Comparison of ENCODE assay signal across 8 cellular contexts in genomic region chr12:108568653-108569154, GRCh38. TPM values are rescaled to one million over a fixed set of nuclear protein-coding genes. Genes with fewer than 3 reads are reported as not detected.
A peak's percentile ranks its signal among the peaks of the same experiment; 100 is the strongest.
DNase-seq lines count a peak whose midpoint lies in the region; ATAC-seq, FAIRE-seq and TF ChIP-seq lines count a peak whose summit lies in the region.

No MANE protein-coding gene starts in this region.

- peaks cover 18% of the 10 kb centered on the region for H3K4me1 Mint-ChIP-seq in central memory CD8-positive, alpha-beta T cell

- no peak overlapping the region for H3K4me2 ChIP-seq in HepG2 (ENCODE audit: low read depth, low read length)

- H3K4me3 Mint-ChIP-seq in central memory CD8-positive, alpha-beta T cell, result peak overlapping the region; percentile 54

- H3K4me3 ChIP-seq in MG63 (no peak overlapping the region), HepG2 (replicated peaks in 1 of 3; ENCODE audit: insufficient read depth in 1 of 3, low read depth in 2 of 3, low read length in 3 of 3) (no peak overlapping the region)

- no peak for TF ChIP-seq RAD21 in HepG2 (CRISPR knock-in tag; IDR thresholded peaks at IDR 0.05)

- no peak for TF ChIP-seq POLR2A in HepG2 (IDR thresholded peaks at IDR 0.05; ENCODE audit: insufficient read depth in 1 of 2, low read depth in 2 of 2, low read length in 2 of 2)

- H3K27me3 ChIP-seq in MG63, result no peaks in the 10 kb centered on the region
- no peaks in the 10 kb centered on the region; a peak in 1 of 5 replicates for H3K27me3 ChIP-seq in HepG2 (ENCODE audit: control insufficient read depth in 1 of 2, insufficient read depth in 2 of 2, low read length in 2 of 2)

- no peaks in the 10 kb centered on the region for H3K9me3 Mint-ChIP-seq in central memory CD8-positive, alpha-beta T cell

- peaks cover 58% of the 10 kb centered on the region for H3K36me3 ChIP-seq in MG63
- H3K36me3 ChIP-seq in HepG2 (replicated peaks in 1 of 2; ENCODE audit: control insufficient read depth in 1 of 2, insufficient read depth in 2 of 2, low read length in 2 of 2), result peaks cover 20 to 55% of the 10 kb centered on the region in 2 experiments

- intact Hi-C loops in HepG2 (cut with micrococcal nuclease; ENCODE audit: unreplicated experiment), result no loop called here

- no TSS peak for BruUV-seq in HepG2 (replicated peaks; lab: Mats Ljungman, UMichigan)

- no peak for FAIRE-seq in HepG2 (lab: Jason Lieb, UNC)

- 99% methylated on average over 9 of the region's 9 CpGs for WGBS in HepG2 (ENCODE audit: low lambda C conversion rate)

- POLR2A ChIA-PET in HepG2 (lab: Yijun Ruan, JAX), result no interaction called here

- no peak overlapping the region for H3K9ac ChIP-seq in HepG2 (ENCODE audit: insufficient read depth, low read depth, low read length)

- no peaks in the 10 kb centered on the region for H3K9me3 ChIP-seq in MG63
- H3K9me3 ChIP-seq in HepG2 (ENCODE audit: low read length), result no peaks in the 10 kb centered on the region

- H3K4me1 ChIP-seq in HepG2 (ENCODE audit: insufficient read depth, low read length), result peaks cover 5% of the 10 kb centered on the region

- peak; percentile 65 for DNase-seq in T follicular helper cell (ENCODE audit: low read depth)
- peak; percentile 38 to 61 for DNase-seq in central memory CD8-positive, alpha-beta T cell (ENCODE audit: low spot score in 2 of 2)
- DNase-seq in stimulated activated CD8-positive, alpha-beta memory T cell treated with anti-CD3 and anti-CD28 coated beads, Interleukin-4, amount 100 ng/mL, for 24 hours (ENCODE audit: low read depth), result peak; percentile 38
- DNase-seq in mucosa of gallbladder (ENCODE audit: low spot score), result no peak
- no peak for DNase-seq in MG63
- DNase-seq in HepG2 (ENCODE audit: low spot score), result no peak

- H4K20me1 ChIP-seq in HepG2 (ENCODE audit: insufficient read depth, low read length), result no peaks in the 10 kb centered on the region; the same call in 1 of the 2 replicates

- H3K27ac ChIP-seq in HepG2 (ENCODE audit: extremely low read length, insufficient read depth, low read length), result no peak overlapping the region

- CTCF ChIA-PET in HepG2 (lab: Yijun Ruan, JAX; ENCODE audit: low intra/inter-chr PET ratio, low total read pairs), result no interaction called here

- peaks cover 47% of the 10 kb centered on the region for H3K36me3 Mint-ChIP-seq in central memory CD8-positive, alpha-beta T cell (ENCODE audit: insufficient read depth)

- H3K27ac Mint-ChIP-seq in central memory CD8-positive, alpha-beta T cell (ENCODE audit: low read depth), result peak overlapping the region; percentile 88

- no peak for TF ChIP-seq EP300 in HepG2 (IDR thresholded peaks at IDR 0.05; ENCODE audit: low read depth in 2 of 2, low read length in 2 of 2)
- TF ChIP-seq EP300 in HepG2 (CRISPR knock-in tag; IDR thresholded peaks at IDR 0.05; ENCODE audit: borderline replicate concordance), result no peak

- TF ChIP-seq CTCF in HepG2 (CRISPR knock-in tag; IDR thresholded peaks at IDR 0.05), result no peak

- in situ Hi-C loops in HepG2 (cut with HindIII; ENCODE audit: extremely low pct_ligation_motif_present, low pct_unique_long_range_greater_than_20kb), result loop anchor here (5.0 to 10.0 kb wide), 2 partner anchors 49 to 236 kb away; no protein-coding TSS in a partner anchor

- no peaks in the 10 kb centered on the region for H3K27me3 Mint-ChIP-seq in central memory CD8-positive, alpha-beta T cell

- H3K79me2 ChIP-seq in HepG2 (ENCODE audit: insufficient read depth, low read length), result peaks cover 6% of the 10 kb centered on the region

- H2AFZ ChIP-seq in HepG2 (ENCODE audit: low read length), result no peak overlapping the region

- peak; percentile 75 for ATAC-seq in GM18867 (IDR thresholded peaks at IDR 0.05; ENCODE audit: unreplicated experiment)
- ATAC-seq in HG02973 (IDR thresholded peaks at IDR 0.05; ENCODE audit: unreplicated experiment), result peak; percentile 65
- peak; percentile 95 for ATAC-seq in central memory CD8-positive, alpha-beta T cell (replicated peaks; ENCODE audit: extremely low read depth, poor library complexity, severe bottlenecking)
- ATAC-seq in HepG2, result no peak

RNA-seq across cellular contexts. Expression of gene ISCU, which starts 6.3 kb away (rescaled TPM):
- total RNA-seq in mucosa of gallbladder (129 TPM), HepG2 (2016; rRNA removed; fragmentation: Illumina TruSeq; extraction: Trizol) (107 and 131 TPM in 2 replicates)
- total RNA-seq in MG63 (2014; rRNA removed; shearing (Covaris generic); ENCODE audit: low replicate concordance), result 130 and 156 TPM in 2 replicates
- 132 and 143 TPM in 2 replicates for total RNA-seq in HepG2 (2016; cell fraction: cytosol; rRNA removed; fragmentation: Illumina TruSeq; extraction: Trizol; ENCODE audit: low read depth)
- 110 and 134 TPM in 2 replicates for total RNA-seq in HepG2 (2016; cell fraction: insoluble cytoplasmic fraction; rRNA removed; fragmentation: Illumina TruSeq; extraction: Trizol)
- total RNA-seq in HepG2 (2016; cell fraction: membrane; rRNA removed; fragmentation: Illumina TruSeq; extraction: Trizol), result 177 and 190 TPM in 2 replicates
- 57.1 and 61.7 TPM in 2 replicates for total RNA-seq in HepG2 (2016; cell fraction: nucleus; rRNA removed; fragmentation: Illumina TruSeq; extraction: Trizol)
- 85.9 and 94.4 TPM in 2 replicates for polyA plus RNA-seq in HepG2 (2011; rRNA removed)
- 52.6 and 73.1 TPM in 2 replicates for polyA plus RNA-seq in HepG2 (2011; cell fraction: cytosol; rRNA removed)
- 109 and 121 TPM in 2 replicates for polyA plus RNA-seq in HepG2 (2011; cell fraction: nucleus; rRNA removed)
- polyA plus RNA-seq in HepG2 (2012), result 68.8 and 75.6 TPM in 2 replicates
- polyA plus RNA-seq in HepG2 (2016; cell fraction: cytosol; fragmentation: Illumina TruSeq; extraction: Trizol; ENCODE audit: low read depth), result 179 and 208 TPM in 2 replicates
- 160 and 163 TPM in 2 replicates for polyA plus RNA-seq in HepG2 (2016; cell fraction: insoluble cytoplasmic fraction; fragmentation: Illumina TruSeq; extraction: Trizol; ENCODE audit: low read depth)
- polyA plus RNA-seq in HepG2 (2016; cell fraction: membrane; fragmentation: Illumina TruSeq; extraction: Trizol; ENCODE audit: low read depth), result 188 and 198 TPM in 2 replicates
- 121 and 125 TPM in 2 replicates for polyA plus RNA-seq in HepG2 (2016; cell fraction: nucleus; fragmentation: Illumina TruSeq; extraction: Trizol; ENCODE audit: insufficient read depth, low read depth)
- 27.0 and 56.6 TPM in 2 replicates for polyA minus RNA-seq in HepG2 (2011; rRNA and poly(A)+ RNA removed; ENCODE audit: low replicate concordance)
- polyA minus RNA-seq in HepG2 (2011; cell fraction: cytosol; rRNA and poly(A)+ RNA removed), result 22.4 and 23.6 TPM in 2 replicates
- 41.3 and 43.5 TPM in 2 replicates for polyA minus RNA-seq in HepG2 (2011; cell fraction: nucleus; rRNA and poly(A)+ RNA removed)

RNA-seq across cellular contexts. Expression of gene SART3, which starts 7.7 kb away (rescaled TPM):
- total RNA-seq in mucosa of gallbladder, result 42.3 TPM
- 27.6 and 62.9 TPM in 2 replicates for total RNA-seq in MG63 (2014; rRNA removed; shearing (Covaris generic); ENCODE audit: low replicate concordance)
- 60.7 and 69.9 TPM in 2 replicates for total RNA-seq in HepG2 (2016; rRNA removed; fragmentation: Illumina TruSeq; extraction: Trizol)
- total RNA-seq in HepG2 (2016; cell fraction: cytosol; rRNA removed; fragmentation: Illumina TruSeq; extraction: Trizol; ENCODE audit: low read depth), result 21.9 and 27.2 TPM in 2 replicates
- 55.9 and 75.2 TPM in 2 replicates for total RNA-seq in HepG2 (2016; cell fraction: insoluble cytoplasmic fraction; rRNA removed; fragmentation: Illumina TruSeq; extraction: Trizol)
- 19.7 and 22.5 TPM in 2 replicates for total RNA-seq in HepG2 (2016; cell fraction: membrane; rRNA removed; fragmentation: Illumina TruSeq; extraction: Trizol)
- total RNA-seq in HepG2 (2016; cell fraction: nucleus; rRNA removed; fragmentation: Illumina TruSeq; extraction: Trizol), result 77.0 and 82.1 TPM in 2 replicates
- polyA plus RNA-seq in HepG2 (2011; rRNA removed), result 15.3 and 16.1 TPM in 2 replicates
- 8.3 and 9.4 TPM in 2 replicates for polyA plus RNA-seq in HepG2 (2011; cell fraction: cytosol; rRNA removed)
- 27.3 and 39.2 TPM in 2 replicates for polyA plus RNA-seq in HepG2 (2011; cell fraction: nucleus; rRNA removed)
- polyA plus RNA-seq in HepG2 (2012), result 26.6 and 31.2 TPM in 2 replicates
- 2.3 and 2.5 TPM in 2 replicates for polyA plus RNA-seq in HepG2 (2016; cell fraction: cytosol; fragmentation: Illumina TruSeq; extraction: Trizol; ENCODE audit: low read depth)
- 35.5 and 40.7 TPM in 2 replicates for polyA plus RNA-seq in HepG2 (2016; cell fraction: insoluble cytoplasmic fraction; fragmentation: Illumina TruSeq; extraction: Trizol; ENCODE audit: low read depth)
- polyA plus RNA-seq in HepG2 (2016; cell fraction: membrane; fragmentation: Illumina TruSeq; extraction: Trizol; ENCODE audit: low read depth), result 5.1 and 6.5 TPM in 2 replicates
- 53.6 and 61.3 TPM in 2 replicates for polyA plus RNA-seq in HepG2 (2016; cell fraction: nucleus; fragmentation: Illumina TruSeq; extraction: Trizol; ENCODE audit: insufficient read depth, low read depth)
- 27.4 and 45.1 TPM in 2 replicates for polyA minus RNA-seq in HepG2 (2011; rRNA and poly(A)+ RNA removed; ENCODE audit: low replicate concordance)
- 11.9 and 15.4 TPM in 2 replicates for polyA minus RNA-seq in HepG2 (2011; cell fraction: cytosol; rRNA and poly(A)+ RNA removed)
- polyA minus RNA-seq in HepG2 (2011; cell fraction: nucleus; rRNA and poly(A)+ RNA removed), result 155 and 179 TPM in 2 replicates

RNA-seq across cellular contexts. Expression of gene TMEM119, which starts 29.2 kb away (rescaled TPM):
- 10.6 TPM for total RNA-seq in mucosa of gallbladder
- 24.2 and 31.2 TPM in 2 replicates for total RNA-seq in MG63 (2014; rRNA removed; shearing (Covaris generic); ENCODE audit: low replicate concordance)
- not detected in 2 replicates for total RNA-seq in HepG2 (2016; rRNA removed; fragmentation: Illumina TruSeq; extraction: Trizol)
- not detected in 2 replicates for total RNA-seq in HepG2 (2016; cell fraction: cytosol; rRNA removed; fragmentation: Illumina TruSeq; extraction: Trizol; ENCODE audit: low read depth)
- total RNA-seq in HepG2 (2016; cell fraction: insoluble cytoplasmic fraction; rRNA removed; fragmentation: Illumina TruSeq; extraction: Trizol), result not detected in 2 replicates
- total RNA-seq in HepG2 (2016; cell fraction: membrane; rRNA removed; fragmentation: Illumina TruSeq; extraction: Trizol), result not detected in 2 replicates
- total RNA-seq in HepG2 (2016; cell fraction: nucleus; rRNA removed; fragmentation: Illumina TruSeq; extraction: Trizol), result not detected in 2 replicates
- not detected in 2 replicates for polyA plus RNA-seq in HepG2 (2011; rRNA removed)
- polyA plus RNA-seq in HepG2 (2011; cell fraction: cytosol; rRNA removed), result not detected in 2 replicates
- not detected in 2 replicates for polyA plus RNA-seq in HepG2 (2011; cell fraction: nucleus; rRNA removed)
- polyA plus RNA-seq in HepG2 (2012), result not detected in 2 replicates
- polyA plus RNA-seq in HepG2 (2016; cell fraction: cytosol; fragmentation: Illumina TruSeq; extraction: Trizol; ENCODE audit: low read depth), result not detected in 2 replicates
- not detected in 2 replicates for polyA plus RNA-seq in HepG2 (2016; cell fraction: insoluble cytoplasmic fraction; fragmentation: Illumina TruSeq; extraction: Trizol; ENCODE audit: low read depth)
- polyA plus RNA-seq in HepG2 (2016; cell fraction: membrane; fragmentation: Illumina TruSeq; extraction: Trizol; ENCODE audit: low read depth), result not detected in 2 replicates
- not detected in 2 replicates for polyA plus RNA-seq in HepG2 (2016; cell fraction: nucleus; fragmentation: Illumina TruSeq; extraction: Trizol; ENCODE audit: insufficient read depth, low read depth)
- not detected in 2 replicates for polyA minus RNA-seq in HepG2 (2011; rRNA and poly(A)+ RNA removed; ENCODE audit: low replicate concordance)
- not detected in 2 replicates for polyA minus RNA-seq in HepG2 (2011; cell fraction: cytosol; rRNA and poly(A)+ RNA removed)
- polyA minus RNA-seq in HepG2 (2011; cell fraction: nucleus; rRNA and poly(A)+ RNA removed), result not detected in 2 replicates

RNA-seq across cellular contexts. Expression of gene FICD, which starts 53.6 kb away (rescaled TPM):
- total RNA-seq in mucosa of gallbladder (7.6 TPM), HepG2 (2016; rRNA removed; fragmentation: Illumina TruSeq; extraction: Trizol) (1.1 and 3.0 TPM in 2 replicates)
- 0.62 and 1.6 TPM in 2 replicates for total RNA-seq in MG63 (2014; rRNA removed; shearing (Covaris generic); ENCODE audit: low replicate concordance)
- total RNA-seq in HepG2 (2016; cell fraction: cytosol; rRNA removed; fragmentation: Illumina TruSeq; extraction: Trizol; ENCODE audit: low read depth), result 0.35 and 0.71 TPM in 2 replicates
- total RNA-seq in HepG2 (2016; cell fraction: insoluble cytoplasmic fraction; rRNA removed; fragmentation: Illumina TruSeq; extraction: Trizol), result 1.1 and 2.7 TPM in 2 replicates
- 0.96 and 1.4 TPM in 2 replicates for total RNA-seq in HepG2 (2016; cell fraction: membrane; rRNA removed; fragmentation: Illumina TruSeq; extraction: Trizol)
- 4.3 and 5.0 TPM in 2 replicates for total RNA-seq in HepG2 (2016; cell fraction: nucleus; rRNA removed; fragmentation: Illumina TruSeq; extraction: Trizol)
- 0.99 and 1.2 TPM in 2 replicates for polyA plus RNA-seq in HepG2 (2011; rRNA removed)
- 1.1 and 1.4 TPM in 2 replicates for polyA plus RNA-seq in HepG2 (2011; cell fraction: cytosol; rRNA removed)
- polyA plus RNA-seq in HepG2 (2011; cell fraction: nucleus; rRNA removed), result 2.7 and 3.4 TPM in 2 replicates
- polyA plus RNA-seq in HepG2 (2012), result 2.5 and 2.6 TPM in 2 replicates
- polyA plus RNA-seq in HepG2 (2016; cell fraction: cytosol; fragmentation: Illumina TruSeq; extraction: Trizol; ENCODE audit: low read depth), result 0.19 and 0.40 TPM in 2 replicates
- polyA plus RNA-seq in HepG2 (2016; cell fraction: insoluble cytoplasmic fraction; fragmentation: Illumina TruSeq; extraction: Trizol; ENCODE audit: low read depth), result 0.85 and 1.5 TPM in 2 replicates
- polyA plus RNA-seq in HepG2 (2016; cell fraction: membrane; fragmentation: Illumina TruSeq; extraction: Trizol; ENCODE audit: low read depth), result 0.32 and 0.69 TPM in 2 replicates
- 3.1 TPM in 2 replicates for polyA plus RNA-seq in HepG2 (2016; cell fraction: nucleus; fragmentation: Illumina TruSeq; extraction: Trizol; ENCODE audit: insufficient read depth, low read depth)
- polyA minus RNA-seq in HepG2 (2011; rRNA and poly(A)+ RNA removed; ENCODE audit: low replicate concordance), result 4.5 and 6.7 TPM in 2 replicates
- 2.0 and 2.5 TPM in 2 replicates for polyA minus RNA-seq in HepG2 (2011; cell fraction: cytosol; rRNA and poly(A)+ RNA removed)
- 3.1 and 4.8 TPM in 2 replicates for polyA minus RNA-seq in HepG2 (2011; cell fraction: nucleus; rRNA and poly(A)+ RNA removed)

Comparison
In these comparisons a context has a peak if more than half of its experiments do, and no peak if none do; other contexts are left out.
1. DNase-seq: peak in T follicular helper cell (single experiment), central memory CD8-positive, alpha-beta T cell (2 of 2) and stimulated activated CD8-positive, alpha-beta memory T cell treated with anti-CD3 and anti-CD28 coated beads, Interleukin-4, amount 100 ng/mL, for 24 hours (single experiment); none in mucosa of gallbladder (single experiment), MG63 (single experiment) and HepG2 (single experiment).
2. RNA of gene TMEM119, which starts 29.2 kb away (total RNA-seq): 24.2 to 31.2 TPM in MG63 and 10.6 TPM in mucosa of gallbladder (single experiment); not detected in HepG2; every median in the first group is over 10 times any median in the second.